1 cellular context compared by ENCODE assay signal in genomic region chr11:65540290-65541092, GRCh38.
TF ChIP-seq lines count a peak whose summit lies in the region.

No MANE protein-coding gene starts in this region.

TF ChIP-seq in K562, 482 proteins besides CTCF, POLR2A, EP300 and RAD21 (continued from another document):
- TF ChIP-seq TARDBP (IDR thresholded peaks at IDR 0.05) (0 out of 2 replicates have a peak, but pooled peaks have one; percentile 40), FOXA3 (CRISPR knock-in tag; conservative IDR thresholded peaks at IDR 0.05 in 1 of 2, IDR thresholded peaks at IDR 0.05 in 1 of 2) (no peak), PHB (CRISPR knock-in tag; IDR thresholded peaks at IDR 0.05) (no peak), U2AF2 (optimal IDR thresholded peaks at IDR 0.05; ENCODE audit: low read depth, low read length) (no peak), NEUROD1 (IDR thresholded peaks at IDR 0.05; ENCODE audit: borderline replicate concordance, low read depth, low read length, partially characterized antibody) (peak; percentile 48), PREB (CRISPR knock-in tag; IDR thresholded peaks at IDR 0.05) (no peak), SIN3A (IDR thresholded peaks at IDR 0.05; ENCODE audit: borderline replicate concordance in 2 of 2, control insufficient read depth in 1 of 2, low read depth in 2 of 2, low read length in 2 of 2) (peak; percentile 63; a peak in 3 of 4 replicates), GATAD2A (IDR thresholded peaks at IDR 0.05) (peak; percentile 77), LARP7 (IDR thresholded peaks at IDR 0.05) (no peak), ELK3 (CRISPR knock-in tag; IDR thresholded peaks at IDR 0.05) (no peak), TFAM (CRISPR knock-in tag; conservative IDR thresholded peaks at IDR 0.05) (no peak), ZC3H11A (IDR thresholded peaks at IDR 0.05; ENCODE audit: low read depth, low read length) (no peak), MTA1 (IDR thresholded peaks at IDR 0.05; ENCODE audit: borderline replicate concordance) (no peak; the same call in 1 of the 2 replicates), HDAC8 (tag; IDR thresholded peaks at IDR 0.05) (no peak)
- TF ChIP-seq, protein P1, sequence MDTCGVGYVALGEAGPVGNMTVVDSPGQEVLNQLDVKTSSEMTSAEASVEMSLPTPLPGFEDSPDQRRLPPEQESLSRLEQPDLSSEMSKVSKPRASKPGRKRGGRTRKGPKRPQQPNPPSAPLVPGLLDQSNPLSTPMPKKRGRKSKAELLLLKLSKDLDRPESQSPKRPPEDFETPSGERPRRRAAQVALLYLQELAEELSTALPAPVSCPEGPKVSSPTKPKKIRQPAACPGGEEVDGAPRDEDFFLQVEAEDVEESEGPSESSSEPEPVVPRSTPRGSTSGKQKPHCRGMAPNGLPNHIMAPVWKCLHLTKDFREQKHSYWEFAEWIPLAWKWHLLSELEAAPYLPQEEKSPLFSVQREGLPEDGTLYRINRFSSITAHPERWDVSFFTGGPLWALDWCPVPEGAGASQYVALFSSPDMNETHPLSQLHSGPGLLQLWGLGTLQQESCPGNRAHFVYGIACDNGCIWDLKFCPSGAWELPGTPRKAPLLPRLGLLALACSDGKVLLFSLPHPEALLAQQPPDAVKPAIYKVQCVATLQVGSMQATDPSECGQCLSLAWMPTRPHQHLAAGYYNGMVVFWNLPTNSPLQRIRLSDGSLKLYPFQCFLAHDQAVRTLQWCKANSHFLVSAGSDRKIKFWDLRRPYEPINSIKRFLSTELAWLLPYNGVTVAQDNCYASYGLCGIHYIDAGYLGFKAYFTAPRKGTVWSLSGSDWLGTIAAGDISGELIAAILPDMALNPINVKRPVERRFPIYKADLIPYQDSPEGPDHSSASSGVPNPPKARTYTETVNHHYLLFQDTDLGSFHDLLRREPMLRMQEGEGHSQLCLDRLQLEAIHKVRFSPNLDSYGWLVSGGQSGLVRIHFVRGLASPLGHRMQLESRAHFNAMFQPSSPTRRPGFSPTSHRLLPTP (IDR thresholded peaks at IDR 0.05; ENCODE audit: borderline replicate concordance, extremely low read depth, insufficient read length) = no peak
